10 cellular contexts compared by ENCODE assay signal in genomic region chr13:50685491-50685890, GRCh38.
A peak's percentile ranks its signal among the peaks of the same experiment; 100 is the strongest.
DNase-seq lines count a peak whose midpoint lies in the region; ATAC-seq and TF ChIP-seq lines count a peak whose summit lies in the region.
"Had no signal": no experiment of that assay in that cellular context is flagged by ENCODE, and none has a peak within 500 bp of the region (broad histone marks: within the 10 kb centered on the region; RNA-seq: fewer than 3 reads in every experiment).

No MANE protein-coding gene starts in this region.

- H3K27ac ChIP-seq in SK-N-SH (ENCODE audit: low read depth in 2 of 2, low read length in 1 of 2) (peak overlapping the region in 1 of 2 experiments; percentile 60; a peak in 3 of 4 replicates), gastroesophageal sphincter (peak overlapping the region; percentile 7 to 36 (median 26)), Karpas-422 (ENCODE audit: low read length) (no peak overlapping the region)

- H3K4me2 ChIP-seq in SK-N-SH (peak overlapping the region; percentile 32; the same call in 1 of the 2 replicates), Karpas-422 (ENCODE audit: low read depth, low read length, poor library complexity, severe bottlenecking) (no peak overlapping the region)

- peaks cover 9% of the 10 kb centered on the region for H3K27me3 Mint-ChIP-seq in activated CD4-positive, alpha-beta memory T cell treated with anti-CD3 and anti-CD28 coated beads, Interleukin-2, amount 10 ng/mL, durations not matched to agents 7 days and 5 days

- no peaks in the 10 kb centered on the region for H3K9me3 Mint-ChIP-seq in activated CD4-positive, alpha-beta memory T cell treated with anti-CD3 and anti-CD28 coated beads, Interleukin-2, amount 10 ng/mL, durations not matched to agents 7 days and 5 days

- H3K36me3 Mint-ChIP-seq in activated CD4-positive, alpha-beta memory T cell treated with anti-CD3 and anti-CD28 coated beads, Interleukin-2, amount 10 ng/mL, durations not matched to agents 7 days and 5 days (ENCODE audit: low read depth) = no peaks in the 10 kb centered on the region

- no peak for TF ChIP-seq POLR2A in gastroesophageal sphincter (IDR thresholded peaks at IDR 0.05)

- TF ChIP-seq RAD21 in SK-N-SH (IDR thresholded peaks at IDR 0.05; ENCODE audit: low read length) = no peak

- H3K4me3 ChIP-seq in SK-N-SH (ENCODE audit: low read depth in 2 of 2, low read length in 1 of 2) = no peak overlapping the region
- no peak overlapping the region for H3K4me3 ChIP-seq in gastroesophageal sphincter
- no peak overlapping the region for H3K4me3 ChIP-seq in Karpas-422 (ENCODE audit: low read length)
- H3K4me3 ChIP-seq: skin epidermis had no signal

- peaks cover 8% of the 10 kb centered on the region for H3K4me1 Mint-ChIP-seq in activated CD4-positive, alpha-beta memory T cell treated with anti-CD3 and anti-CD28 coated beads, Interleukin-2, amount 10 ng/mL, durations not matched to agents 7 days and 5 days

- no peak for ATAC-seq in gastroesophageal sphincter

- CTCF ChIA-PET in SK-N-SH (lab: Yijun Ruan, JAX) = interaction anchor here (1.2 to 1.3 kb wide), 2 partner anchors 9 to 226 kb away, joined by 3 read pairs; no protein-coding TSS in a partner anchor
- CTCF ChIA-PET in activated CD4-positive, alpha-beta memory T cell treated with anti-CD3 and anti-CD28 coated beads, Interleukin-2, amount 10 ng/mL, durations not matched to agents 7 days and 5 days (lab: Charles Lee) = interaction anchor here (1.9 kb wide), 1 partner anchor 226 kb away, joined by 4 read pairs; no protein-coding TSS in a partner anchor

- H3K79me2 ChIP-seq in SK-N-SH (ENCODE audit: insufficient read depth) (no peaks in the 10 kb centered on the region), Karpas-422 (ENCODE audit: low read length) (no peaks in the 10 kb centered on the region)

- peaks cover 7 to 8% of the 10 kb centered on the region in 2 experiments; a peak in 3 of 4 replicates for H3K4me1 ChIP-seq in SK-N-SH (ENCODE audit: control insufficient read depth in 1 of 2, insufficient read depth in 2 of 2, low read depth in 1 of 2, low read length in 1 of 2)
- H3K4me1 ChIP-seq in gastroesophageal sphincter = peaks cover 0 to 28% (median 0%) of the 10 kb centered on the region in 3 donors
- no peaks in the 10 kb centered on the region for H3K4me1 ChIP-seq in Karpas-422 (ENCODE audit: low read length)

- DNase-seq in HUDEP-2 (lab: John Stamatoyannopoulos, UW; ENCODE audit: unreplicated experiment in 76 of 76) (peak in 70 of 76 experiments; percentile 1 to 74 (median 46)), SK-N-SH (no peak), putamen (ENCODE audit: low spot score) (peak; percentile 93), ureter (ENCODE audit: low spot score) (no peak), NCI-H1048 (lab: John Stamatoyannopoulos, UW) (no peak), Karpas-422 (no peak)
- DNase-seq in activated CD4-positive, alpha-beta memory T cell treated with anti-CD3 and anti-CD28 coated beads, Interleukin-2, amount 10 ng/mL, durations not matched to agents 7 days and 5 days = no peak
- DNase-seq: NCI-H774 had no signal

- no peak overlapping the region for H3K9ac ChIP-seq in SK-N-SH
- no peak overlapping the region for H3K9ac ChIP-seq in Karpas-422 (ENCODE audit: low read length)

- H3K4me3 Mint-ChIP-seq in activated CD4-positive, alpha-beta memory T cell treated with anti-CD3 and anti-CD28 coated beads, Interleukin-2, amount 10 ng/mL, durations not matched to agents 7 days and 5 days = no peak overlapping the region

- H3K9me2 ChIP-seq in SK-N-SH (no peaks in the 10 kb centered on the region), Karpas-422 (replicated peaks; ENCODE audit: insufficient read depth, low read length) (no peaks in the 10 kb centered on the region)

- no peaks in the 10 kb centered on the region for H3K36me3 ChIP-seq in SK-N-SH (replicated peaks in 1 of 2; ENCODE audit: control insufficient read depth in 1 of 2, insufficient read depth in 2 of 2, low read length in 1 of 2)
- H3K36me3 ChIP-seq in gastroesophageal sphincter = no peaks in the 10 kb centered on the region
- no peaks in the 10 kb centered on the region for H3K36me3 ChIP-seq in Karpas-422 (ENCODE audit: insufficient read depth, low read length)

- TF ChIP-seq EP300 in SK-N-SH (IDR thresholded peaks at IDR 0.05; ENCODE audit: borderline replicate concordance in 1 of 2, low read depth in 1 of 2, low read length in 1 of 2) (peak in 1 of 2 experiments; percentile 60; a peak in 2 of 4 replicates), gastroesophageal sphincter (IDR thresholded peaks at IDR 0.05) (no peak)

- no peaks in the 10 kb centered on the region for H4K20me1 ChIP-seq in SK-N-SH (ENCODE audit: insufficient read depth)
- no peaks in the 10 kb centered on the region for H4K20me1 ChIP-seq in Karpas-422 (ENCODE audit: insufficient read depth, low read depth, low read length)

- H3F3A ChIP-seq in SK-N-SH (replicated peaks; ENCODE audit: insufficient read depth) = no peaks in the 10 kb centered on the region

- TF ChIP-seq CTCF in SK-N-SH (IDR thresholded peaks at IDR 0.05) (no peak), gastroesophageal sphincter (IDR thresholded peaks at IDR 0.05) (no peak)

- POLR2A ChIA-PET in SK-N-SH (lab: Yijun Ruan, JAX) = no interaction called here
- POLR2A ChIA-PET in activated CD4-positive, alpha-beta memory T cell treated with anti-CD3 and anti-CD28 coated beads, Interleukin-2, amount 10 ng/mL, durations not matched to agents 7 days and 5 days (lab: Charles Lee) = no interaction called here

- H3K27me3 ChIP-seq in SK-N-SH (ENCODE audit: insufficient read depth) = no peaks in the 10 kb centered on the region
- H3K27me3 ChIP-seq in gastroesophageal sphincter = no peaks in the 10 kb centered on the region
- peaks cover 4% of the 10 kb centered on the region; the same call in 1 of the 2 replicates for H3K27me3 ChIP-seq in Karpas-422 (ENCODE audit: low read length)

- 43% methylated on average over 3 of the region's 3 CpGs for WGBS in SK-N-SH (ENCODE audit: low lambda C conversion rate)
- 27 to 56% methylated on average over 3 of the region's 3 CpGs for WGBS in gastroesophageal sphincter (ENCODE audit: low coverage in 1 of 2), 2 donors

- H2AFZ ChIP-seq in SK-N-SH (ENCODE audit: low read depth) (0 out of 2 replicates have a peak overlapping the region, but pooled peaks have one; percentile 31), Karpas-422 (ENCODE audit: low read length) (no peak overlapping the region)

- H3K27ac Mint-ChIP-seq in activated CD4-positive, alpha-beta memory T cell treated with anti-CD3 and anti-CD28 coated beads, Interleukin-2, amount 10 ng/mL, durations not matched to agents 7 days and 5 days = no peak overlapping the region

- H3K9me3 ChIP-seq in SK-N-SH (no peaks in the 10 kb centered on the region), gastroesophageal sphincter (no peaks in the 10 kb centered on the region), Karpas-422 (ENCODE audit: low read length) (no peaks in the 10 kb centered on the region)

TF ChIP-seq in SK-N-SH, 30 proteins besides CTCF, POLR2A, EP300 and RAD21:
- TF ChIP-seq NFIC (IDR thresholded peaks at IDR 0.05; ENCODE audit: borderline replicate concordance) (peak; percentile 60; the same call in 1 of the 2 replicates), USF2 (IDR thresholded peaks at IDR 0.05; ENCODE audit: borderline replicate concordance, low read depth, low read length) (no peak), FOXM1 (IDR thresholded peaks at IDR 0.05; ENCODE audit: low read depth) (no peak), ELF1 (IDR thresholded peaks at IDR 0.05) (no peak), SMC3 (IDR thresholded peaks at IDR 0.05; ENCODE audit: low read depth, low read length) (no peak), RXRA (IDR thresholded peaks at IDR 0.05; ENCODE audit: borderline replicate concordance, low read depth) (no peak), FOXJ3 (CRISPR knock-in tag; IDR thresholded peaks at IDR 0.05) (no peak), TCF12 (IDR thresholded peaks at IDR 0.05) (0 out of 2 replicates have a peak, but pooled peaks have one; percentile 29)
- TF ChIP-seq, protein P1, sequence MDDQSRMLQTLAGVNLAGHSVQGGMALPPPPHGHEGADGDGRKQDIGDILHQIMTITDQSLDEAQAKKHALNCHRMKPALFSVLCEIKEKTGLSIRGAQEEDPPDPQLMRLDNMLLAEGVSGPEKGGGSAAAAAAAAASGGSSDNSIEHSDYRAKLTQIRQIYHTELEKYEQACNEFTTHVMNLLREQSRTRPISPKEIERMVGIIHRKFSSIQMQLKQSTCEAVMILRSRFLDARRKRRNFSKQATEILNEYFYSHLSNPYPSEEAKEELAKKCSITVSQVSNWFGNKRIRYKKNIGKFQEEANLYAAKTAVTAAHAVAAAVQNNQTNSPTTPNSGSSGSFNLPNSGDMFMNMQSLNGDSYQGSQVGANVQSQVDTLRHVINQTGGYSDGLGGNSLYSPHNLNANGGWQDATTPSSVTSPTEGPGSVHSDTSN (IDR thresholded peaks at IDR 0.05) = peak; percentile 65

Comparison
In these comparisons a context has a peak if more than half of its experiments do, and no peak if none do; other contexts are left out.
1. DNase-seq: peak in HUDEP-2 (70 of 76) and putamen (single experiment); none in SK-N-SH (single experiment), activated CD4-positive, alpha-beta memory T cell treated with anti-CD3 and anti-CD28 coated beads, Interleukin-2, amount 10 ng/mL, durations not matched to agents 7 days and 5 days (single experiment), ureter (single experiment), NCI-H1048 (single experiment) and Karpas-422 (single experiment).